Comparison of ENCODE assay signal across 8 cellular contexts in genomic region chr1:39272027-39272790, GRCh38.
DNase-seq lines count a peak whose midpoint lies in the region; ATAC-seq and TF ChIP-seq lines count a peak whose summit lies in the region.

No MANE protein-coding gene starts in this region.

- no peak for TF ChIP-seq CTCF in GM23338 (conservative IDR thresholded peaks at IDR 0.05; ENCODE audit: low read depth in 2 of 2)
- TF ChIP-seq CTCF in parathyroid adenoma (IDR thresholded peaks at IDR 0.05), result no peak

- H3K4me1 Mint-ChIP-seq in GM23338, result peaks cover 66% of the 10 kb centered on the region

- H3K36me3 ChIP-seq in GM23338 (ENCODE audit: insufficient read depth), result no peaks in the 10 kb centered on the region
- H3K36me3 ChIP-seq in ectodermal cell (ENCODE audit: control insufficient read depth, insufficient read depth, low read length), result no peaks in the 10 kb centered on the region
- H3K36me3 ChIP-seq in parathyroid adenoma (ENCODE audit: control insufficient read depth, insufficient read depth, low read length), result no peaks in the 10 kb centered on the region

- H3K9me3 Mint-ChIP-seq in GM23338, result no peaks in the 10 kb centered on the region

- H3K27me3 ChIP-seq in GM23338 (ENCODE audit: insufficient read depth) (no peaks in the 10 kb centered on the region), ectodermal cell (ENCODE audit: control insufficient read depth, insufficient read depth, low read length, poor library complexity, severe bottlenecking) (no peaks in the 10 kb centered on the region), parathyroid adenoma (ENCODE audit: control insufficient read depth, insufficient read depth, low read length) (no peaks in the 10 kb centered on the region)

- H3K9ac ChIP-seq in parathyroid adenoma, result no peak overlapping the region

- peaks cover 70% of the 10 kb centered on the region for H3K4me1 ChIP-seq in GM23338 (ENCODE audit: insufficient read depth)
- peaks cover 30% of the 10 kb centered on the region for H3K4me1 ChIP-seq in ectodermal cell (ENCODE audit: control insufficient read depth, insufficient read depth, low read length)
- peaks cover 7% of the 10 kb centered on the region for H3K4me1 ChIP-seq in parathyroid adenoma

- peaks cover 5% of the 10 kb centered on the region for H4K20me1 ChIP-seq in GM23338 (replicated peaks; ENCODE audit: insufficient read depth)

- H3K9me3 ChIP-seq in ectodermal cell (ENCODE audit: control insufficient read depth, low read length), result no peaks in the 10 kb centered on the region
- no peaks in the 10 kb centered on the region for H3K9me3 ChIP-seq in parathyroid adenoma (ENCODE audit: control insufficient read depth, low read length)

- DNase-seq in GM23338 (ENCODE audit: low spot score) (no peak), NCI-H524 (lab: John Stamatoyannopoulos, UW) (peak; percentile 60 to 83), germinal center (ENCODE audit: low spot score) (no peak), SIG-M5 treated with dmso at 0.1 percent for 504 hours (lab: John Stamatoyannopoulos, UW; ENCODE audit: unreplicated experiment) (no peak)
- no peak for DNase-seq in activated CD4-positive, CD25-positive, alpha-beta regulatory T cell treated with anti-CD3 and anti-CD28 coated beads, Interleukin-2, amount 50 U/mL, for 72 hours

- H3K27ac ChIP-seq in GM23338 (ENCODE audit: low read depth) (0 out of 2 replicates have a peak overlapping the region, but pooled peaks have one; percentile 11), ectodermal cell (ENCODE audit: insufficient read depth, low read depth, low read length, poor library complexity, severe bottlenecking) (peak overlapping the region; percentile 50), parathyroid adenoma (peak overlapping the region; percentile 92)

- no peak overlapping the region; the same call in 2 of the 3 replicates for H3K4me3 Mint-ChIP-seq in GM23338

- H3K79me2 ChIP-seq in GM23338 (replicated peaks; ENCODE audit: insufficient read depth) (peaks cover 96% of the 10 kb centered on the region), parathyroid adenoma (peaks cover 20% of the 10 kb centered on the region)

- ATAC-seq in GM18498 (IDR thresholded peaks at IDR 0.05; ENCODE audit: unreplicated experiment) (peak; percentile 67), GM23338 (peak; percentile 9; the same call in 2 of the 3 replicates)

- H3K9me2 ChIP-seq in GM23338 (ENCODE audit: insufficient read depth), result no peaks in the 10 kb centered on the region

- H3K27ac Mint-ChIP-seq in GM23338, result no peak overlapping the region

- H3K36me3 Mint-ChIP-seq in GM23338 (ENCODE audit: low read depth), result no peaks in the 10 kb centered on the region

- H3K4me3 ChIP-seq in GM23338, result no peak overlapping the region
- no peak overlapping the region for H3K4me3 ChIP-seq in ectodermal cell (ENCODE audit: insufficient read depth, low read depth, low read length)
- peak overlapping the region; percentile 64 for H3K4me3 ChIP-seq in parathyroid adenoma (ENCODE audit: low read depth, low read length)

- H2AFZ ChIP-seq in GM23338 (no peak overlapping the region), parathyroid adenoma (no peak overlapping the region)

- H3K27me3 Mint-ChIP-seq in GM23338 (ENCODE audit: insufficient read depth, low read depth, poor library complexity), result peaks cover 9% of the 10 kb centered on the region

- WGBS in ectodermal cell, 2 experiments, result 64 to 85% methylated on average over 3 of the region's 3 CpGs

- H3K4me2 ChIP-seq in GM23338 (no peak overlapping the region), parathyroid adenoma (ENCODE audit: low read length) (peak overlapping the region; percentile 92)

- 0 out of 2 replicates have a peak, but pooled peaks cover under 1% of the 10 kb centered on the region for H3F3A ChIP-seq in GM23338 (replicated peaks; ENCODE audit: low read depth)

TF ChIP-seq in GM23338, 12 proteins besides CTCF, POLR2A, EP300 and RAD21:
- TF ChIP-seq NANOG (IDR thresholded peaks at IDR 0.05; ENCODE audit: borderline replicate concordance) (no peak), EZH2 (IDR thresholded peaks at IDR 0.05; ENCODE audit: low read depth, unreplicated experiment) (no peak)

Comparison
In these comparisons a context has a peak if more than half of its experiments do, and no peak if none do; other contexts are left out.
1. DNase-seq: peak in NCI-H524 (2 of 2); none in GM23338 (single experiment), germinal center (single experiment), activated CD4-positive, CD25-positive, alpha-beta regulatory T cell treated with anti-CD3 and anti-CD28 coated beads, Interleukin-2, amount 50 U/mL, for 72 hours (single experiment) and SIG-M5 treated with dmso at 0.1 percent for 504 hours (single experiment).
2. H3K27ac ChIP-seq: peak in every context shown above with its lines; median percentile 92 in parathyroid adenoma; 50 in ectodermal cell; 11 in GM23338.